ENCODE assay signal across 27 cellular contexts in the genomic region with DNA sequence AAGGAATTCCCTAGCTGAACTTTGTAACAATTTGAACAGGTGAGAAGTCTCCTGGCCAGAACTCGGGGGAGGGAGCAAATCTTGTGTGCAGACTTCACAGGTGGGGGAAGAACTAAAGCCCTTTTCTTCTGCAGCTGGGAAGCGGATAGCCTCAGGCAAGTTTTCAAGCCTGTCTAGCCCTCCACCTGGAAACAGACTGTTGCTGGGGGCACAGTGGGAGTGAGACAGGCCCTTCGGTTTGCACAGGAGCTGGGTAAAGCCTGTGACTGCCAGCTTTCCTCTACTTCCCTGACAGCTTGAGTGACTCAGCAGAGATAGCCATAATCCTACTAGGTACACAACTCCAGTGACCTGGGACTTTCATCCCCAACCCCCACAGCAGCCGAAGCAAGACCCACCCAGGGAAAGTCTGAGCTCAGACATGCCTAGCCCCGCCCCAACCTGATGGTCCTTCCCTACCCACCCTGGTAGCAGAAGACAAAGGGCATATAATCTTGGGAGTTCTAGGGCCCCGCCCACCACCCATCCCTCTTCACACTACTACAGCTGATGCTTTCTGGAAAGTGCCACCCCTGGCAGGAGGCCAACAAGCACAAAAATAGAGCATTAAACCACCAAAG.
DNase-seq lines count a peak whose midpoint lies in the region; ATAC-seq and TF ChIP-seq lines count a peak whose summit lies in the region.
"Had no signal": no experiment of that assay in that cellular context is flagged by ENCODE, and none has a peak within 500 bp of the region (broad histone marks: within the 10 kb centered on the region; RNA-seq: fewer than 3 reads in every experiment).

No MANE protein-coding gene starts in this region.

- peaks cover 15 to 49% (median 25%) of the 10 kb centered on the region in 4 donors for H3K4me1 Mint-ChIP-seq in CD4-positive, CD25-positive, alpha-beta regulatory T cell
- peaks cover 42 to 53% (median 51%) of the 10 kb centered on the region in 3 donors for H3K4me1 Mint-ChIP-seq in CD8-positive, alpha-beta memory T cell
- H3K4me1 Mint-ChIP-seq: IgD-negative memory B cell, memory B cell, naive B cell had no signal

- no peak overlapping the region for H3K27ac ChIP-seq in CD4-positive, CD25-positive, alpha-beta regulatory T cell (ENCODE audit: insufficient read depth, low read length, poor library complexity, severe bottlenecking)
- H3K27ac ChIP-seq in HUES64 (ENCODE audit: low read depth, low read length) = peak overlapping the region; percentile 95; the same call in 1 of the 2 replicates
- no peak overlapping the region for H3K27ac ChIP-seq in colonic mucosa
- H3K27ac ChIP-seq in iPS-20b (ENCODE audit: low read length) = peak overlapping the region; percentile 80
- no peak overlapping the region for H3K27ac ChIP-seq in CD8-positive, alpha-beta memory T cell (ENCODE audit: low read depth, low read length)
- H3K27ac ChIP-seq: adrenal gland, brain microvascular endothelial cell, gastroesophageal sphincter, skin epidermis, testis, uterus had no signal

- no peaks in the 10 kb centered on the region for H3K4me1 ChIP-seq in CD4-positive, CD25-positive, alpha-beta regulatory T cell (ENCODE audit: control insufficient read depth, insufficient read depth, low read length, poor library complexity, severe bottlenecking)
- peaks cover 42% of the 10 kb centered on the region for H3K4me1 ChIP-seq in HUES64 (ENCODE audit: insufficient read depth, low read length)
- no peaks in the 10 kb centered on the region for H3K4me1 ChIP-seq in colonic mucosa
- peaks cover 26% of the 10 kb centered on the region for H3K4me1 ChIP-seq in iPS-20b (ENCODE audit: insufficient read depth, low read length)
- H3K4me1 ChIP-seq in CD8-positive, alpha-beta memory T cell (ENCODE audit: insufficient read depth, low read length) = peaks cover 29% of the 10 kb centered on the region
- H3K4me1 ChIP-seq: adrenal gland, gastroesophageal sphincter, testis, uterus had no signal

- ATAC-seq in CD4-positive, CD25-positive, alpha-beta regulatory T cell (ENCODE audit: low read depth in 2 of 2) = no peak
- no peak for ATAC-seq in HG02623 (IDR thresholded peaks at IDR 0.05; ENCODE audit: unreplicated experiment)
- ATAC-seq: CD8-positive, alpha-beta T cell; gastroesophageal sphincter; stimulated activated effector memory CD8-positive, alpha-beta T cell treated with anti-CD3 and anti-CD28 coated beads, Interleukin-12 subunit alpha, Interleukin-12 subunit beta, amount 100 ng/mL, for 72 hours had no signal

- H3K9ac ChIP-seq in HUES64 (ENCODE audit: low read depth, low read length) (peak overlapping the region; percentile 60), colonic mucosa (ENCODE audit: low read depth in 2 of 2, low read length in 2 of 2) (no peak overlapping the region), iPS-20b (ENCODE audit: low read depth, low read length) (peak overlapping the region; percentile 58; the same call in 1 of the 2 replicates)

- H3K9me3 Mint-ChIP-seq in CD4-positive, CD25-positive, alpha-beta regulatory T cell = peaks cover 0 to 4% (median 0%) of the 10 kb centered on the region in 7 donors
- peaks cover 0 to 9% (median 0%) of the 10 kb centered on the region in 5 donors for H3K9me3 Mint-ChIP-seq in CD8-positive, alpha-beta memory T cell

- H3K27me3 ChIP-seq in CD4-positive, CD25-positive, alpha-beta regulatory T cell (ENCODE audit: control insufficient read depth, insufficient read depth, low read length) = peaks cover 3% of the 10 kb centered on the region
- no peaks in the 10 kb centered on the region for H3K27me3 ChIP-seq in HUES64 (ENCODE audit: insufficient read depth, low read length)
- H3K27me3 ChIP-seq in colonic mucosa = no peaks in the 10 kb centered on the region
- no peaks in the 10 kb centered on the region for H3K27me3 ChIP-seq in iPS-20b (ENCODE audit: insufficient read depth, low read length)
- no peaks in the 10 kb centered on the region for H3K27me3 ChIP-seq in CD8-positive, alpha-beta memory T cell (ENCODE audit: insufficient read depth, low read length, poor library complexity, severe bottlenecking)
- H3K27me3 ChIP-seq: adrenal gland, brain microvascular endothelial cell, gastroesophageal sphincter, testis, uterus had no signal

- H3K9me3 ChIP-seq in CD4-positive, CD25-positive, alpha-beta regulatory T cell (ENCODE audit: control insufficient read depth in 2 of 2, low read length in 2 of 2) = no peaks in the 10 kb centered on the region
- no peaks in the 10 kb centered on the region for H3K9me3 ChIP-seq in HUES64 (ENCODE audit: insufficient read depth, low read depth, low read length)
- no peaks in the 10 kb centered on the region for H3K9me3 ChIP-seq in colonic mucosa
- no peaks in the 10 kb centered on the region for H3K9me3 ChIP-seq in iPS-20b (ENCODE audit: insufficient read depth, low read depth, low read length)
- no peaks in the 10 kb centered on the region for H3K9me3 ChIP-seq in CD8-positive, alpha-beta memory T cell (ENCODE audit: low read length)
- H3K9me3 ChIP-seq: adrenal gland, gastroesophageal sphincter, testis, uterus had no signal

- intact Hi-C loops in colonic mucosa (cut with DNase I) = no loop called here

- no peaks in the 10 kb centered on the region for H3K36me3 ChIP-seq in CD4-positive, CD25-positive, alpha-beta regulatory T cell (ENCODE audit: control insufficient read depth, insufficient read depth, low read length)
- no peaks in the 10 kb centered on the region for H3K36me3 ChIP-seq in HUES64 (ENCODE audit: insufficient read depth, low read length)
- H3K36me3 ChIP-seq in colonic mucosa = no peaks in the 10 kb centered on the region
- H3K36me3 ChIP-seq in iPS-20b (ENCODE audit: insufficient read depth, low read depth, low read length) = no peaks in the 10 kb centered on the region
- H3K36me3 ChIP-seq in CD8-positive, alpha-beta memory T cell (ENCODE audit: insufficient read depth, low read length) = no peaks in the 10 kb centered on the region
- H3K36me3 ChIP-seq: adrenal gland, brain microvascular endothelial cell, gastroesophageal sphincter, uterus had no signal

- H3K4me3 Mint-ChIP-seq in CD4-positive, CD25-positive, alpha-beta regulatory T cell = peak overlapping the region in 1 of 4 donors; percentile 38
- no peak overlapping the region for H3K4me3 Mint-ChIP-seq in CD8-positive, alpha-beta memory T cell
- H3K4me3 Mint-ChIP-seq: CD8-positive, alpha-beta T cell; IgD-negative memory B cell; memory B cell; naive B cell; stimulated activated effector memory CD8-positive, alpha-beta T cell treated with anti-CD3 and anti-CD28 coated beads, Interleukin-12 subunit alpha, Interleukin-12 subunit beta, amount 100 ng/mL, for 72 hours had no signal

- peak overlapping the region in 2 of 3 donors; percentile 47 to 56 for H3K27ac Mint-ChIP-seq in CD4-positive, CD25-positive, alpha-beta regulatory T cell
- peak overlapping the region in 1 of 8 donors; percentile 74 for H3K27ac Mint-ChIP-seq in CD8-positive, alpha-beta memory T cell
- H3K27ac Mint-ChIP-seq: CD8-positive, alpha-beta T cell; IgD-negative memory B cell; memory B cell; naive B cell; stimulated activated effector memory CD8-positive, alpha-beta T cell treated with anti-CD3 and anti-CD28 coated beads, Interleukin-12 subunit alpha, Interleukin-12 subunit beta, amount 100 ng/mL, for 72 hours had no signal

- no peak for DNase-seq in CD4-positive, CD25-positive, alpha-beta regulatory T cell
- DNase-seq in colonic mucosa = peak; percentile 81
- no peak for DNase-seq in activated CD8-positive, alpha-beta memory T cell treated with anti-CD3 and anti-CD28 coated beads for 24 hours
- DNase-seq in activated CD4-positive, alpha-beta T cell treated with anti-CD3 and anti-CD28 coated beads, Interleukin-2, amount 50 U/mL, for 48 hours = no peak
- DNase-seq in CD8-positive, alpha-beta memory T cell = no peak
- DNase-seq: activated naive CD4-positive, alpha-beta T cell; activated T-cell treated with anti-CD3 and anti-CD28 coated beads, Interleukin-2, amount 50 U/mL, for 48 hours; adrenal gland; AML-193; brain microvascular endothelial cell; CD8-positive, alpha-beta T cell; DMS53; effector memory CD4-positive, alpha-beta T cell; GF-D8; naive B cell; NCI-H446 treated with DMSO at 0.1 percent for 48 hours; occipital lobe; testis; uterus had no signal

- POLR2A ChIA-PET in CD8-positive, alpha-beta memory T cell (lab: Charles Lee) = interaction anchor here (0.6 kb wide), 1 partner anchor 16 kb away, joined by 3 read pairs; no protein-coding TSS in a partner anchor

- no peak for TF ChIP-seq CTCF in colonic mucosa (IDR thresholded peaks at IDR 0.05)

- H3K36me3 Mint-ChIP-seq in CD4-positive, CD25-positive, alpha-beta regulatory T cell = peaks cover 4% of the 10 kb centered on the region
- peaks cover 0 to 7% (median 0%) of the 10 kb centered on the region in 3 donors for H3K36me3 Mint-ChIP-seq in CD8-positive, alpha-beta memory T cell
- H3K36me3 Mint-ChIP-seq: IgD-negative memory B cell; memory B cell; naive B cell; stimulated activated effector memory CD8-positive, alpha-beta T cell treated with anti-CD3 and anti-CD28 coated beads, Interleukin-12 subunit alpha, Interleukin-12 subunit beta, amount 100 ng/mL, for 72 hours had no signal

- CTCF ChIA-PET in CD8-positive, alpha-beta memory T cell (lab: Charles Lee) = interaction anchor here (1.4 to 2.0 kb wide), 2 partner anchors 10 to 16 kb away, joined by 5 to 7 read pairs; no protein-coding TSS in a partner anchor

- 72% methylated on average over 6 of the region's 6 CpGs for WGBS in HUES64

- no peak overlapping the region for H3K4me3 ChIP-seq in CD4-positive, CD25-positive, alpha-beta regulatory T cell (ENCODE audit: low read depth, low read length)
- H3K4me3 ChIP-seq in HUES64 (ENCODE audit: low read length) (no peak overlapping the region), colonic mucosa (no peak overlapping the region), iPS-20b (ENCODE audit: low read length) (no peak overlapping the region)
- no peak overlapping the region for H3K4me3 ChIP-seq in CD8-positive, alpha-beta memory T cell (ENCODE audit: low read length)
- H3K4me3 ChIP-seq: adrenal gland, gastroesophageal sphincter, skin epidermis, testis, uterus had no signal

- peaks cover 5% of the 10 kb centered on the region for H3K27me3 Mint-ChIP-seq in CD4-positive, CD25-positive, alpha-beta regulatory T cell
- H3K27me3 Mint-ChIP-seq in CD8-positive, alpha-beta memory T cell = no peaks in the 10 kb centered on the region
- H3K27me3 Mint-ChIP-seq: naive B cell had no signal

Comparison
In these comparisons a context has a peak if more than half of its experiments do, and no peak if none do; other contexts are left out.
1. H3K27ac ChIP-seq: peak in HUES64 (single experiment) and iPS-20b (single experiment); none in CD4-positive, CD25-positive, alpha-beta regulatory T cell (single experiment), colonic mucosa (single experiment) and CD8-positive, alpha-beta memory T cell (single experiment).
2. H3K9ac ChIP-seq: peak in HUES64 (single experiment) and iPS-20b (single experiment); none in colonic mucosa (0 of 2).